Comparison of ENCODE assay signal across 8 cellular contexts in the genomic region with DNA sequence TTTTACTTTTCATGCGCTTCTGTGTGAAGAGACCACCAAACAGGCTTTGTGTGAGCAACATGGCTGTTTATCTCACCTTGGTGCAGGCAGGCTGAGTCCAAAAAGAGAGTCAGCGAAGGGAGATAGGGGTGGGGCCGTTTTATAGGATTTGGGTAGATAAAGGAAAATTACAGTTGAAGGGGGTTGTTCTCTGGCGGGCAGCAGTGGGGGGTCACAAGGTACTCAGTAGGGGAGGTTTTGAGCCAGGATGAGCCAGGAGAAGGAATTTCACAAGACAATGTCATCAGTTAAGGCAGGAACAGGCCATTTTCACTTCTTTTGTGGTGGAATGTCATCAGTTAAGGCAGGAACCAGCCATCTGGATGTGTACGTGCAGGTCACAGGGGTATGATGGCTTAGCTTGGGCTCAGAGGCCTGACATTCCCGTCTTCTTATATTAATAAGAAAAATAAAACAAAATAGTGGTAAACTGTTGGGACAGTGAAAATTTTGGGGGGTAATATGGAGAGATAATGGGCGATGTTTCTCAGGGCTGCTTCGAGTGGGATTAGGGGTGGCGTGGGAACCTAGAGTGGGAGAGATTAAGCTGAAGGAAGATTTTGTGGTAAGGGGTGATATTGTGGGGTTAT.
A peak's percentile ranks its signal among the peaks of the same experiment; 100 is the strongest.
DNase-seq lines count a peak whose midpoint lies in the region; ATAC-seq, FAIRE-seq and TF ChIP-seq lines count a peak whose summit lies in the region.
"Not testable (repeated sequence)": the region's sequence is repeated elsewhere in the genome, so short reads cannot be mapped to it uniquely, and the experiment has no call there.

No MANE protein-coding gene starts in this region.

- not testable (repeated sequence) for H2BK5ac ChIP-seq in H9 (ENCODE audit: insufficient read length, low read length)

- H3K27me3 ChIP-seq in H9 (ENCODE audit: insufficient read depth, low read length); HUES6 (ENCODE audit: control insufficient read depth, insufficient read depth, low read length); NT2/D1 (ENCODE audit: insufficient read depth, insufficient read length); K562 (ENCODE audit: control insufficient read depth in 2 of 2, insufficient read depth in 2 of 2, low read length in 2 of 2); endodermal cell (ENCODE audit: control insufficient read depth, insufficient read depth, low read length, poor library complexity, severe bottlenecking); iPS DF 6.9 (ENCODE audit: control insufficient read depth, insufficient read depth, low read length); neural progenitor cell: not testable (repeated sequence)

- H3K56ac ChIP-seq in H9 (ENCODE audit: insufficient read length, low read depth, low read length): not testable (repeated sequence)

- peak; percentile 64 for DNase-seq in ELF-1 (ENCODE audit: low read depth, low spot score)
- DNase-seq in H9: peak; percentile 73
- DNase-seq in NT2/D1 (ENCODE audit: low read depth, low spot score): peak; percentile 28
- not testable (repeated sequence) for DNase-seq in K562 (ENCODE audit: extremely low read depth in 1 of 4, low spot score in 3 of 4)
- DNase-seq in endodermal cell: peak; percentile 89
- DNase-seq in iPS DF 6.9 (ENCODE audit: low read depth, low spot score): peak; percentile 20
- peak; percentile 6 for DNase-seq in neural progenitor cell (ENCODE audit: low spot score)

- not testable (repeated sequence) for H4K5ac ChIP-seq in H9 (ENCODE audit: insufficient read length, low read depth, low read length)

- H3K18ac ChIP-seq in H9 (ENCODE audit: insufficient read length, low read depth, low read length): not testable (repeated sequence)

- not testable (repeated sequence) for TF ChIP-seq CTCF in H9 (conservative IDR thresholded peaks at IDR 0.05); K562 (IDR thresholded peaks at IDR 0.05 in 2 of 3, conservative IDR thresholded peaks at IDR 0.05 in 1 of 3; ENCODE audit: insufficient read depth in 2 of 3, low read depth in 1 of 3, low read length in 3 of 3); endodermal cell (conservative IDR thresholded peaks at IDR 0.05); neural progenitor cell (IDR thresholded peaks at IDR 0.05)

- not testable (repeated sequence) for H4K20me1 ChIP-seq in H9 (ENCODE audit: control insufficient read depth, insufficient read depth, insufficient read length); K562 (replicated peaks; ENCODE audit: control insufficient read depth, insufficient read depth, low read length); neural progenitor cell (ENCODE audit: low read depth)

- peak overlapping the region; percentile 83 to 95 (median 88) for H3K27ac Mint-ChIP-seq in H9
- H3K27ac Mint-ChIP-seq in endodermal cell: peak overlapping the region; percentile 98
- H3K27ac Mint-ChIP-seq in neural progenitor cell: not testable (repeated sequence)

- H3K23ac ChIP-seq in H9 (ENCODE audit: insufficient read length, low read depth, low read length): not testable (repeated sequence)

- not testable (repeated sequence) for H3K36me3 ChIP-seq in HUES6 (ENCODE audit: control insufficient read depth, insufficient read depth, low read length); NT2/D1 (ENCODE audit: insufficient read depth, insufficient read length, low read length); K562 (ENCODE audit: control insufficient read depth, insufficient read depth, low read length); endodermal cell (ENCODE audit: control insufficient read depth, insufficient read depth, low read length); iPS DF 6.9 (ENCODE audit: control insufficient read depth, insufficient read depth, low read length); neural progenitor cell

- not testable (repeated sequence) for ATAC-seq in K562

- CTCF ChIA-PET in K562 (lab: Yijun Ruan, JAX; ENCODE audit: low intra/inter-chr PET ratio): not testable (repeated sequence)

- H3K4ac ChIP-seq in H9 (ENCODE audit: low read depth, low read length): not testable (repeated sequence)

- H3K36me3 Mint-ChIP-seq in H9 (ENCODE audit: insufficient read depth in 1 of 3, low read depth in 3 of 3); endodermal cell (ENCODE audit: low read depth); neural progenitor cell: not testable (repeated sequence)

- not testable (repeated sequence) for H3K27ac ChIP-seq in H9 (ENCODE audit: insufficient read length, low read depth, low read length); endodermal cell (ENCODE audit: low read depth, low read length); iPS DF 6.9 (ENCODE audit: low read length); neural progenitor cell
- H3K27ac ChIP-seq in HUES6 (ENCODE audit: low read depth, low read length) (peak overlapping the region; percentile 89; the same call in 1 of the 2 replicates), K562 (ENCODE audit: extremely low read depth, low read depth, low read length) (peak overlapping the region; percentile 11)

- BruUV-seq in K562 (replicated peaks; lab: Mats Ljungman, UMichigan): not testable (repeated sequence)

- not testable (repeated sequence) for H2BK20ac ChIP-seq in H9 (ENCODE audit: low read depth, low read length, poor library complexity, severe bottlenecking)

- not testable (repeated sequence) for H2BK120ac ChIP-seq in H9 (ENCODE audit: low read depth, low read length, poor library complexity, severe bottlenecking)

- intact Hi-C loops in K562 (cut with micrococcal nuclease): loop anchor here (10.0 kb wide), 1 partner anchor 186 kb away; no protein-coding TSS in a partner anchor

- H3K27me3 Mint-ChIP-seq in H9 (ENCODE audit: low read depth); endodermal cell (ENCODE audit: insufficient read depth); neural progenitor cell (ENCODE audit: insufficient read depth, low read depth): not testable (repeated sequence)

- not testable (repeated sequence) for H4K8ac ChIP-seq in H9 (replicated peaks; ENCODE audit: insufficient read length, low read depth, low read length)

- H4K91ac ChIP-seq in H9 (ENCODE audit: insufficient read length, low read depth, low read length): not testable (repeated sequence)

- 0 out of 5 replicates have a peak overlapping the region, but pooled peaks of 1 of the 2 experiments have one; percentile 3 for H3K4me3 Mint-ChIP-seq in H9
- peak overlapping the region; percentile 33 for H3K4me3 Mint-ChIP-seq in endodermal cell
- not testable (repeated sequence) for H3K4me3 Mint-ChIP-seq in neural progenitor cell

- H3K4me1 Mint-ChIP-seq in H9 (peaks cover 33 to 44% of the 10 kb centered on the region in 2 experiments), endodermal cell (peaks cover 46% of the 10 kb centered on the region)
- H3K4me1 Mint-ChIP-seq in neural progenitor cell: not testable (repeated sequence)

- not testable (repeated sequence) for H3K4me1 ChIP-seq in H9 (ENCODE audit: insufficient read depth, low read length); NT2/D1 (ENCODE audit: insufficient read depth, insufficient read length); iPS DF 6.9 (ENCODE audit: control insufficient read depth, insufficient read depth, low read length)
- H3K4me1 ChIP-seq in HUES6 (ENCODE audit: control insufficient read depth, insufficient read depth, low read length): peaks cover 30% of the 10 kb centered on the region
- H3K4me1 ChIP-seq in K562 (replicated peaks in 1 of 2; ENCODE audit: control insufficient read depth in 2 of 2, insufficient read depth in 2 of 2, low read length in 2 of 2): peaks cover 5 to 13% of the 10 kb centered on the region in 2 experiments; a peak in 4 of 5 replicates
- peaks cover 16% of the 10 kb centered on the region for H3K4me1 ChIP-seq in endodermal cell (ENCODE audit: control insufficient read depth, insufficient read depth, low read length)
- peaks cover 28% of the 10 kb centered on the region for H3K4me1 ChIP-seq in neural progenitor cell

- not testable (repeated sequence) for H3K23me2 ChIP-seq in H9 (ENCODE audit: insufficient read length, low read depth, low read length, poor library complexity, severe bottlenecking)

- H2AFZ ChIP-seq in H9 (ENCODE audit: low read length); neural progenitor cell (replicated peaks): not testable (repeated sequence)
- H2AFZ ChIP-seq in K562 (ENCODE audit: low read depth, low read length): peak overlapping the region; percentile 61

- not testable (repeated sequence) for H3T11ph ChIP-seq in H9 (ENCODE audit: low read length)

- not testable (repeated sequence) for H3K14ac ChIP-seq in H9 (ENCODE audit: insufficient read depth, low read length)

- not testable (repeated sequence) for H3K4me2 ChIP-seq in H9 (ENCODE audit: insufficient read depth, insufficient read length, low read length)
- peak overlapping the region; percentile 4; the same call in 1 of the 2 replicates for H3K4me2 ChIP-seq in K562 (ENCODE audit: insufficient read depth, low read length)
- H3K4me2 ChIP-seq in neural progenitor cell: peak overlapping the region; percentile 40

- not testable (repeated sequence) for H3K9me3 ChIP-seq in H9 (ENCODE audit: control insufficient read depth, low read depth, low read length); HUES6 (ENCODE audit: control insufficient read depth, insufficient read depth, low read depth, low read length); NT2/D1 (ENCODE audit: insufficient read depth, low read length); K562 (replicated peaks; ENCODE audit: control insufficient read depth, insufficient read depth, low read depth, low read length); iPS DF 6.9 (ENCODE audit: control insufficient read depth, insufficient read depth, low read length); neural progenitor cell (ENCODE audit: low read depth)
- peaks cover 11% of the 10 kb centered on the region for H3K9me3 ChIP-seq in endodermal cell (ENCODE audit: control insufficient read depth, low read length)

- H3K9me1 ChIP-seq in K562 (ENCODE audit: control insufficient read depth, insufficient read depth, low read length): not testable (repeated sequence)

- not testable (repeated sequence) for H2AK5ac ChIP-seq in H9 (ENCODE audit: insufficient read length, low read length)

- H2BK12ac ChIP-seq in H9 (ENCODE audit: insufficient read length, low read depth, low read length): not testable (repeated sequence)

- FAIRE-seq in K562 (lab: Jason Lieb, UNC): not testable (repeated sequence)

- not testable (repeated sequence) for TF ChIP-seq POLR2A in K562 (conservative IDR thresholded peaks at IDR 0.05)

- H2BK15ac ChIP-seq in H9 (ENCODE audit: low read depth, low read length): not testable (repeated sequence)

- H3K79me1 ChIP-seq in H9 (ENCODE audit: insufficient read depth, low read depth, low read length, poor library complexity, severe bottlenecking): not testable (repeated sequence)

- H3K9me3 Mint-ChIP-seq in H9, endodermal cell, neural progenitor cell: not testable (repeated sequence)

- not testable (repeated sequence) for H3K79me2 ChIP-seq in H9 (ENCODE audit: insufficient read depth, low read length); neural progenitor cell (ENCODE audit: low read depth)
- H3K79me2 ChIP-seq in K562 (ENCODE audit: control insufficient read depth, insufficient read depth, low read length): peaks cover 29% of the 10 kb centered on the region; the same call in 2 of the 3 replicates

- not testable (repeated sequence) for TF ChIP-seq EP300 in K562 (IDR thresholded peaks at IDR 0.05; ENCODE audit: low read length)

- H3F3A ChIP-seq in neural progenitor cell (ENCODE audit: low read depth): not testable (repeated sequence)

- not testable (repeated sequence) for H3K9ac ChIP-seq in H9 (ENCODE audit: extremely low read depth, insufficient read length, low read length); NT2/D1 (ENCODE audit: insufficient read length, low read depth); K562 (ENCODE audit: insufficient read depth in 1 of 2, low read depth in 2 of 2, low read length in 2 of 2); neural progenitor cell
- H3K9ac ChIP-seq in HUES6 (ENCODE audit: low read length) (peak overlapping the region; percentile 79), endodermal cell (ENCODE audit: extremely low read depth, low read length, poor library complexity, severe bottlenecking) (peak overlapping the region; percentile 38)

- WGBS in H9 (ENCODE audit: extremely low coverage, insufficient read length, low lambda C conversion rate): no CpG with 5 or more reads among the region's 9 CpGs
- WGBS in K562 (ENCODE audit: insufficient coverage, low coverage, missing lambda C conversion rate): 17% methylated on average over 9 of the region's 9 CpGs
- WGBS in endodermal cell (ENCODE audit: insufficient coverage in 1 of 2, insufficient read length in 1 of 2), 2 experiments: 31 to 53% methylated on average over 7 of the region's 9 CpGs
- no CpG with 5 or more reads among the region's 9 CpGs for WGBS in iPS DF 6.9 (ENCODE audit: insufficient coverage, insufficient read length)

- H3K4me3 ChIP-seq in HUES6 (ENCODE audit: low read depth, low read length); NT2/D1 (ENCODE audit: insufficient read length, low read depth); K562; iPS DF 6.9 (ENCODE audit: low read length); neural progenitor cell: not testable (repeated sequence)
- H3K4me3 ChIP-seq in endodermal cell (ENCODE audit: low read length): peak overlapping the region; percentile 38

- not testable (repeated sequence) for TF ChIP-seq RAD21 in K562 (CRISPR knock-in tag; conservative IDR thresholded peaks at IDR 0.05 in 1 of 2, IDR thresholded peaks at IDR 0.05 in 1 of 2)

- POLR2A ChIA-PET in K562 (lab: Yijun Ruan, JAX): not testable (repeated sequence)

- in situ Hi-C loops in K562 (cut with MboI): not testable (repeated sequence)
